Comparison of ENCODE assay signal across 29 cellular contexts in genomic region chr14:94863366-94863765, GRCh38.
"Had no signal": no experiment of that assay in that cellular context is flagged by ENCODE, and none has a peak within 500 bp of the region (broad histone marks: within the 10 kb centered on the region; RNA-seq: fewer than 3 reads in every experiment).

No MANE protein-coding gene starts in this region.

- H3K9me3 Mint-ChIP-seq: stimulated activated effector memory CD8-positive, alpha-beta T cell treated with anti-CD3 and anti-CD28 coated beads, Interleukin-12 subunit alpha, Interleukin-12 subunit beta, amount 100 ng/mL, for 72 hours; stimulated activated memory B cell treated with anti-CD40 and anti-IgM and Interleukin-4, amounts not matched to agents 10 μg/mL and 1 μg/mL and 100 μg/mL, for 72 hours; stimulated activated naive B cell treated with anti-CD40 and anti-IgM and Interleukin-4, amounts not matched to agents 10 μg/mL and 1 μg/mL and 100 μg/mL, for 72 hours; stimulated activated naive CD8-positive, alpha-beta T cell treated with anti-CD3 and anti-CD28 coated beads, Interleukin-15, amount 100 ng/mL, for 72 hours; stimulated activated naive CD8-positive, alpha-beta T cell treated with anti-CD3 and anti-CD28 coated beads, Interleukin-15, Interleukin-2, amounts not matched to agents 100 ng/mL and 50 ng/mL, for 24 hours; type B pancreatic cell had no signal

- H3K4me3 Mint-ChIP-seq: stimulated activated effector memory CD8-positive, alpha-beta T cell treated with anti-CD3 and anti-CD28 coated beads, Interleukin-12 subunit alpha, Interleukin-12 subunit beta, amount 100 ng/mL, for 72 hours; stimulated activated memory B cell treated with anti-CD40 and anti-IgM and Interleukin-4, amounts not matched to agents 10 μg/mL and 1 μg/mL and 100 μg/mL, for 72 hours; stimulated activated naive B cell treated with anti-CD40 and anti-IgM and Interleukin-4, amounts not matched to agents 10 μg/mL and 1 μg/mL and 100 μg/mL, for 72 hours; stimulated activated naive CD8-positive, alpha-beta T cell treated with anti-CD3 and anti-CD28 coated beads, Interleukin-15, amount 100 ng/mL, for 72 hours; stimulated activated naive CD8-positive, alpha-beta T cell treated with anti-CD3 and anti-CD28 coated beads, Interleukin-15, Interleukin-2, amounts not matched to agents 100 ng/mL and 50 ng/mL, for 24 hours; type B pancreatic cell had no signal

- ATAC-seq: stimulated activated effector memory CD8-positive, alpha-beta T cell treated with anti-CD3 and anti-CD28 coated beads, Interleukin-12 subunit alpha, Interleukin-12 subunit beta, amount 100 ng/mL, for 72 hours; stimulated activated memory B cell treated with anti-CD40 and anti-IgM and Interleukin-4, amounts not matched to agents 10 μg/mL and 1 μg/mL and 100 μg/mL, for 72 hours; stimulated activated naive B cell treated with anti-CD40 and anti-IgM and Interleukin-4, amounts not matched to agents 10 μg/mL and 1 μg/mL and 100 μg/mL, for 72 hours; stimulated activated naive CD8-positive, alpha-beta T cell treated with anti-CD3 and anti-CD28 coated beads, Interleukin-15, amount 100 ng/mL, for 72 hours; stimulated activated naive CD8-positive, alpha-beta T cell treated with anti-CD3 and anti-CD28 coated beads, Interleukin-15, Interleukin-2, amounts not matched to agents 100 U/mL and 50 U/mL, for 24 hours; upper lobe of right lung had no signal

- DNase-seq: stimulated activated CD4-positive, alpha-beta T cell treated with anti-CD3 and anti-CD28 coated beads, Interleukin-2, amount 100 ng/mL, for 48 hours; stimulated activated CD4-positive, alpha-beta T cell treated with anti-CD3 and anti-CD28 coated beads, Interleukin-4, amount 100 ng/mL, for 1 hour; stimulated activated CD4-positive, alpha-beta T cell treated with anti-CD3 and anti-CD28 coated beads, Interleukin-4, amount 100 ng/mL, for 24 hours; stimulated activated CD4-positive, alpha-beta T cell treated with anti-CD3 and anti-CD28 coated beads, Interleukin-4, amount 100 ng/mL, for 4 hours; stimulated activated CD8-positive, alpha-beta memory T cell treated with anti-CD3 and anti-CD28 coated beads, Interleukin-4, amount 100 ng/mL, for 48 hours; stimulated activated naive B cell treated with anti-CD40 and anti-IgM and Interleukin-4, amounts not matched to agents 10 μg/mL and 1 μg/mL and 100 μg/mL, for 72 hours; stimulated activated naive CD4-positive, alpha-beta T cell; stimulated activated naive CD4-positive, alpha-beta T cell treated with Interleukin-2 at 50 U/mL for 16 hours; stimulated activated naive CD8-positive, alpha-beta T cell treated with anti-CD3 and anti-CD28 coated beads, Interleukin-15, amount 100 ng/mL, for 72 hours; stimulated activated naive CD8-positive, alpha-beta T cell treated with anti-CD3 and anti-CD28 coated beads, Interleukin-15, Interleukin-2, amounts not matched to agents 100 U/mL and 50 U/mL, for 24 hours; stomach; substantia nigra; testis; thyroid gland; tibial artery; transverse colon; trophoblast cell; upper lobe of left lung; upper lobe of right lung; uterus had no signal

- H3K4me3 ChIP-seq: stomach, suprapubic skin, testis, thoracic aorta, thyroid gland, tibial artery, tibial nerve, transverse colon, upper lobe of left lung, upper lobe of right lung, uterus, vagina had no signal

- FAIRE-seq: urothelium cell line had no signal

- H3K4me1 ChIP-seq: suprapubic skin, testis, thyroid gland, upper lobe of left lung, upper lobe of right lung, uterus had no signal

- H3K36me3 Mint-ChIP-seq: stimulated activated effector memory CD8-positive, alpha-beta T cell treated with anti-CD3 and anti-CD28 coated beads, Interleukin-12 subunit alpha, Interleukin-12 subunit beta, amount 100 ng/mL, for 72 hours; stimulated activated memory B cell treated with anti-CD40 and anti-IgM and Interleukin-4, amounts not matched to agents 10 μg/mL and 1 μg/mL and 100 μg/mL, for 72 hours; stimulated activated naive B cell treated with anti-CD40 and anti-IgM and Interleukin-4, amounts not matched to agents 10 μg/mL and 1 μg/mL and 100 μg/mL, for 72 hours; type B pancreatic cell had no signal

- H3K27ac ChIP-seq: stomach, suprapubic skin, testis, thoracic aorta, thyroid gland, tibial artery, tibial nerve, transverse colon, upper lobe of left lung, upper lobe of right lung, uterus, vagina had no signal

- H3K36me3 ChIP-seq: stomach, suprapubic skin, thoracic aorta, thyroid gland, tibial artery, tibial nerve, transverse colon, upper lobe of left lung, upper lobe of right lung, uterus, vagina had no signal

- H3K9me3 ChIP-seq: stomach, suprapubic skin, testis, thoracic aorta, thyroid gland, tibial artery, tibial nerve, transverse colon, upper lobe of left lung, upper lobe of right lung, uterus, vagina had no signal

- H3K4me1 Mint-ChIP-seq: stimulated activated memory B cell treated with anti-CD40 and anti-IgM and Interleukin-4, amounts not matched to agents 10 μg/mL and 1 μg/mL and 100 μg/mL, for 72 hours; stimulated activated naive B cell treated with anti-CD40 and anti-IgM and Interleukin-4, amounts not matched to agents 10 μg/mL and 1 μg/mL and 100 μg/mL, for 72 hours; stimulated activated naive CD8-positive, alpha-beta T cell treated with anti-CD3 and anti-CD28 coated beads, Interleukin-15, amount 100 ng/mL, for 72 hours had no signal

- H3K27ac Mint-ChIP-seq: stimulated activated effector memory CD8-positive, alpha-beta T cell treated with anti-CD3 and anti-CD28 coated beads, Interleukin-12 subunit alpha, Interleukin-12 subunit beta, amount 100 ng/mL, for 72 hours; stimulated activated memory B cell treated with anti-CD40 and anti-IgM and Interleukin-4, amounts not matched to agents 10 μg/mL and 1 μg/mL and 100 μg/mL, for 72 hours; stimulated activated naive B cell treated with anti-CD40 and anti-IgM and Interleukin-4, amounts not matched to agents 10 μg/mL and 1 μg/mL and 100 μg/mL, for 72 hours; stimulated activated naive CD8-positive, alpha-beta T cell treated with anti-CD3 and anti-CD28 coated beads, Interleukin-15, amount 100 ng/mL, for 72 hours; stimulated activated naive CD8-positive, alpha-beta T cell treated with anti-CD3 and anti-CD28 coated beads, Interleukin-15, Interleukin-2, amounts not matched to agents 100 ng/mL and 50 ng/mL, for 24 hours; type B pancreatic cell had no signal
